ENCODE assay signal across 12 cellular contexts in the genomic region with DNA sequence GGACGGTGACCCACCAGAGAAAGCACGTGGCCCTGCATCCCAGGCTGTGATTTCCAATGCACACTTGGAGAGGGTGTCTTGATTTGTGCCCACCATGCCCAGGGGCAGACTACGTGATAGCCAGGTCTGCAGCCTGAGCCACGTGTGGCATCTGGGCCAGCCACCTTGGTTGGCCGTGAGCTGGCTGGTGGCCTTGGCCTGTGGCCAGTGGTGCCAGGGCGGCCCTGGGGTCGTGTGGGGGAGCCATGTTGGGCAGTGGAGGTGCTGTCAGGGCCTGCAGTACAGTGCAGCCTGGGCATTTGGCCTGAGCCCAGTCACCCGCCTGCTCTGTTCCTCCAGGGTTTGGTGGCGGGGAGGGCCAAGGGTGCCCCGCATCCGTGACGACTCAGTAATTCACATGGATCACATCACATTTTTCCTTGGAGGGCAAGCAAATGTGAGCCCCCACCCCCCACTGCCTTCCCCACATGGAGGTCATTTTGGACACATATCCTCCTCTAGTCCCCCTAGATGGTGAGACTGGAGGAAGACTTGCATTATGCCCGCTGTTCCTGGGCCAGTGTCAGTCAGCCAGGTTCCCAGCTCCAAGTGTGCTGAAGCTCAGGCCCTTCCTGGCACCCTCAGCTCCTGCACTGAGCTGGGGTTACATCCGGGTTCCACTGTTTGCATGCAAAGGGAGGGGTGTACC.
"Had no signal": no experiment of that assay in that cellular context is flagged by ENCODE, and none has a peak within 500 bp of the region (broad histone marks: within the 10 kb centered on the region; RNA-seq: fewer than 3 reads in every experiment).

No MANE protein-coding gene starts in this region.

- H2AFZ ChIP-seq: parathyroid adenoma had no signal

- H3K27ac ChIP-seq: epithelial cell of prostate, gastroesophageal sphincter, parathyroid adenoma, tibial artery had no signal

- DNase-seq: activated CD4-positive, alpha-beta T cell treated with anti-CD3 and anti-CD28 coated beads for 1 hour; activated CD4-positive, alpha-beta T cell treated with anti-CD3 and anti-CD28 coated beads, Interleukin-2, amount 50 U/mL, for 1 hour; activated naive CD4-positive, alpha-beta T cell treated with anti-CD3 and anti-CD28 coated beads for 36 hours; activated naive CD8-positive, alpha-beta T cell treated with anti-CD3 and anti-CD28 coated beads, Interleukin-2, amount 10 ng/mL, durations not matched to agents 7 days and 5 days; activated T-cell treated with anti-CD3 and anti-CD28 coated beads, Interleukin-2, amount 50 U/mL, for 4 hours; amniotic stem cell; mammary epithelial cell had no signal

- H3K4me1 ChIP-seq: gastroesophageal sphincter, parathyroid adenoma, tibial artery had no signal

- H3K27me3 ChIP-seq: gastroesophageal sphincter, tibial artery had no signal

- H3K4me3 ChIP-seq: gastroesophageal sphincter, tibial artery had no signal

- H3K36me3 ChIP-seq: gastroesophageal sphincter, tibial artery had no signal

- H3K79me2 ChIP-seq: parathyroid adenoma had no signal

- ATAC-seq: activated T-cell treated with anti-CD3 and anti-CD28 coated beads, Interleukin-2, amount 50 U/mL, for 4 hours; gastroesophageal sphincter; T-cell had no signal
